In the genomic region with DNA sequence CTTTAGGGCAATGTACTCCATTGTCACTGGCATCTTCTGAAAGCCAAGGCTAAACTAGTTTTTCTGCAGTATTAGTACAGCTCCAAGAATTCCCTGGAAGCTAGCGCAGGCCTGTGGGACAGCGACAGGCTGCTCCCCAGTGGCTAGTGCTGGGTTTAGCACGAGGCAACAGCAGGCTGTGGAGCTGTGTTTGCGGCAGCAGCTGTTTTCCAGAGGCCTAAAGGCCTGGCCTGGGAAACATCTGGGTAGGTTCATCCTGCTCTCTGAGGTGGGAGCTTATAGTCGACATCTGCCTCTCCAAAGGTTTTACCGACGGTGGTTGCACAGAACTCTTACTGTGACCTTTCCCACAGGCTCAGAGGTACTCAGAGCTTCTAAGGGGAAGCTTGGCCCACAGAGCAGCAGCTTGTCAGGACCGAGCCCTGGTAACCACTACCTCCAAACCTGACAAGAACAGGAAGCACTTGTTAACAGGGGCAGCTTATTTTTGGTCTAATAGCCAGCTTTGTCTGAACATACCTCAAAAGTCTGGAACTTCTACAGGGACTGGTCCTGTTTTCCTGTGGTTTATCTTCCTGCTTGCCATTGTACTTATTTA, we compare ENCODE assay signal across 8 cellular contexts. TPM values are rescaled to one million over a fixed set of nuclear protein-coding genes. Genes with fewer than 3 reads are reported as not detected.
DNase-seq lines count a peak whose midpoint lies in the region; ATAC-seq and TF ChIP-seq lines count a peak whose summit lies in the region.

No MANE protein-coding gene starts in this region.

- H2BK5ac ChIP-seq in neuronal stem cell (ENCODE audit: low read length), result no peak overlapping the region

- no peak overlapping the region for H3K18ac ChIP-seq in neuronal stem cell (ENCODE audit: low read length)

- H2AK5ac ChIP-seq in neuronal stem cell (ENCODE audit: low read depth, low read length), result no peak overlapping the region

- H3K4me2 ChIP-seq in neuronal stem cell (ENCODE audit: insufficient read depth, low read length, poor library complexity, severe bottlenecking), result no peak overlapping the region

- no peaks in the 10 kb centered on the region for H3K79me1 ChIP-seq in neuronal stem cell (ENCODE audit: low read depth, low read length)

- no peak overlapping the region for H4K91ac ChIP-seq in neuronal stem cell (ENCODE audit: low read depth, low read length, poor library complexity)

- peak; percentile 33 for DNase-seq in activated T-cell treated with anti-CD3 and anti-CD28 coated beads, Interleukin-2, amount 50 U/mL, for 24 hours
- DNase-seq in activated T-cell treated with anti-CD3 and anti-CD28 coated beads, Interleukin-2, amount 50 U/mL, for 48 hours, result no peak
- DNase-seq in right cardiac atrium, result no peak
- DNase-seq in superior temporal gyrus (ENCODE audit: extremely low spot score), result peak; percentile 76
- DNase-seq in neuronal stem cell (ENCODE audit: low spot score), result no peak
- no peak for DNase-seq in aorta
- DNase-seq in NAMALWA (ENCODE audit: low spot score), result no peak

- 42% methylated on average over 8 of the region's 8 CpGs for WGBS in right cardiac atrium
- WGBS in neuronal stem cell (ENCODE audit: extremely low coverage in 2 of 2, insufficient read length in 2 of 2, insufficient replicate concordance in 1 of 2), 2 donors, result no CpG with 5 or more reads among the region's 8 CpGs
- WGBS in aorta, 2 donors, result 34 to 39% methylated on average over 8 of the region's 8 CpGs

- no peak overlapping the region for H3K4ac ChIP-seq in neuronal stem cell (ENCODE audit: low read length)

- H3K9ac ChIP-seq in neuronal stem cell (ENCODE audit: low read depth, low read length, poor library complexity), result no peak overlapping the region

- H2BK15ac ChIP-seq in neuronal stem cell (ENCODE audit: low read length), result no peak overlapping the region

- H2BK120ac ChIP-seq in neuronal stem cell (ENCODE audit: low read depth, low read length), result no peak overlapping the region

- H4K8ac ChIP-seq in neuronal stem cell (ENCODE audit: low read depth, low read length), result no peak overlapping the region

- ATAC-seq in right cardiac atrium, result peak; percentile 38 to 50
- no peak for ATAC-seq in aorta (ENCODE audit: low FRiP score)

- H3K4me3 ChIP-seq in WI38 (ENCODE audit: low read depth, low read length) (no peak overlapping the region), right cardiac atrium (ENCODE audit: low read length) (no peak overlapping the region), neuronal stem cell (ENCODE audit: low read length in 2 of 2) (no peak overlapping the region), aorta (ENCODE audit: low read length in 2 of 2) (no peak overlapping the region)

- peaks cover 45% of the 10 kb centered on the region for H3K36me3 Mint-ChIP-seq in activated T-cell treated with anti-CD3 and anti-CD28 coated beads, Interleukin-2, amount 50 U/mL, for 24 hours (ENCODE audit: low read depth)

- H3K4me3 Mint-ChIP-seq in activated T-cell treated with anti-CD3 and anti-CD28 coated beads, Interleukin-2, amount 50 U/mL, for 24 hours, result no peak overlapping the region

- intact Hi-C loops in right cardiac atrium (cut with DNase I), result no loop called here
- intact Hi-C loops in aorta (cut with DNase I), result no loop called here

- TF ChIP-seq CTCF in WI38 (IDR thresholded peaks at IDR 0.05; ENCODE audit: low read depth, low read length), result peak; percentile 40

- no peak overlapping the region for H3K14ac ChIP-seq in neuronal stem cell (ENCODE audit: low read length)

- H3K27me3 ChIP-seq in right cardiac atrium (ENCODE audit: control insufficient read depth, insufficient read depth), result no peaks in the 10 kb centered on the region
- no peaks in the 10 kb centered on the region for H3K27me3 ChIP-seq in neuronal stem cell (ENCODE audit: control insufficient read depth in 3 of 3, insufficient read depth in 3 of 3, low read depth in 1 of 3, low read length in 3 of 3)
- H3K27me3 ChIP-seq in aorta (ENCODE audit: control insufficient read depth in 1 of 2, insufficient read depth in 2 of 2, low read length in 1 of 2), result no peaks in the 10 kb centered on the region

- no peaks in the 10 kb centered on the region for H3K9me3 ChIP-seq in right cardiac atrium (ENCODE audit: control insufficient read depth, low read length)
- H3K9me3 ChIP-seq in neuronal stem cell (replicated peaks in 1 of 2; ENCODE audit: control insufficient read depth in 2 of 2, insufficient read depth in 1 of 2, low read depth in 1 of 2, low read length in 2 of 2), result no peaks in the 10 kb centered on the region
- no peaks in the 10 kb centered on the region for H3K9me3 ChIP-seq in aorta (ENCODE audit: control insufficient read depth, low read length)

- H3K23ac ChIP-seq in neuronal stem cell (ENCODE audit: low read depth, low read length, poor library complexity), result no peak overlapping the region

- H3K36me3 ChIP-seq in neuronal stem cell (replicated peaks in 1 of 2; ENCODE audit: control insufficient read depth in 2 of 2, insufficient read depth in 2 of 2, low read length in 2 of 2), result peaks cover 10 to 44% of the 10 kb centered on the region in 2 donors
- peaks cover 3 to 15% of the 10 kb centered on the region in 2 donors for H3K36me3 ChIP-seq in aorta (ENCODE audit: control insufficient read depth in 1 of 2, insufficient read depth in 2 of 2, low read length in 1 of 2)

- H2BK12ac ChIP-seq in neuronal stem cell (ENCODE audit: low read length), result no peak overlapping the region

- H3K27me3 Mint-ChIP-seq in activated T-cell treated with anti-CD3 and anti-CD28 coated beads, Interleukin-2, amount 50 U/mL, for 24 hours, result no peaks in the 10 kb centered on the region

- H3K9me3 Mint-ChIP-seq in activated T-cell treated with anti-CD3 and anti-CD28 coated beads, Interleukin-2, amount 50 U/mL, for 24 hours, result no peaks in the 10 kb centered on the region

- H3K27ac Mint-ChIP-seq in activated T-cell treated with anti-CD3 and anti-CD28 coated beads, Interleukin-2, amount 50 U/mL, for 24 hours, result peak overlapping the region; percentile 51

- no peak overlapping the region for H2AFZ ChIP-seq in neuronal stem cell (ENCODE audit: low read length)

- H3K4me1 Mint-ChIP-seq in activated T-cell treated with anti-CD3 and anti-CD28 coated beads, Interleukin-2, amount 50 U/mL, for 24 hours (ENCODE audit: low read depth), result no peaks in the 10 kb centered on the region

- no peaks in the 10 kb centered on the region for H3K4me1 ChIP-seq in right cardiac atrium (ENCODE audit: control insufficient read depth, insufficient read depth, low read length)
- peaks cover 5 to 8% of the 10 kb centered on the region in 2 donors for H3K4me1 ChIP-seq in neuronal stem cell (ENCODE audit: control insufficient read depth in 2 of 2, insufficient read depth in 1 of 2, low read depth in 1 of 2, low read length in 2 of 2)
- no peaks in the 10 kb centered on the region for H3K4me1 ChIP-seq in aorta (ENCODE audit: control insufficient read depth in 1 of 2, insufficient read depth in 2 of 2, low read length in 2 of 2)

- H3K27ac ChIP-seq in right cardiac atrium (ENCODE audit: low read length) (no peak overlapping the region), neuronal stem cell (replicated peaks; ENCODE audit: low read length) (no peak overlapping the region), aorta (ENCODE audit: low read depth in 1 of 2, low read length in 2 of 2) (peak overlapping the region in 1 of 2 donors; percentile 33)

RNA-seq across cellular contexts. Expression of a gene that starts 17.2 kb away (rescaled TPM):
- total RNA-seq in right cardiac atrium (10 to 100 TPM; 15.6 to 20.1 (median 17.8) TPM), aorta (10 to 100 TPM; 31.3 to 36.0 TPM)
- polyA plus RNA-seq in right cardiac atrium (13.1 TPM), aorta (10 to 100 TPM in 1 of 2 donors, 1 to 10 TPM in 1; 7.6 to 18.8 TPM)
- polyA plus RNA-seq in neuronal stem cell (2013, experiment 1 of 2), result 6.9 TPM
- polyA plus RNA-seq in neuronal stem cell (2013, experiment 2 of 2), result 7.4 TPM

RNA-seq across cellular contexts. Expression of a gene that starts 55.4 kb away (rescaled TPM):
- total RNA-seq in right cardiac atrium (under 1 TPM; 0.08 to 0.47 (median 0.23) TPM), aorta (under 1 TPM; 0.58 to 0.96 TPM)
- polyA plus RNA-seq in right cardiac atrium (0.07 TPM), aorta (under 1 TPM; 0.28 to 0.38 TPM)
- 22.5 TPM for polyA plus RNA-seq in neuronal stem cell (2013, experiment 1 of 2)
- 22.8 TPM for polyA plus RNA-seq in neuronal stem cell (2013, experiment 2 of 2)

RNA-seq across cellular contexts. Expression of a gene that starts 55.6 kb away (rescaled TPM):
- total RNA-seq in right cardiac atrium (10 to 100 TPM; 18.0 to 26.3 (median 23.6) TPM), aorta (10 to 100 TPM; 34.7 to 36.2 TPM)
- polyA plus RNA-seq in right cardiac atrium (9.2 TPM), aorta (10 to 100 TPM; 15.2 to 20.7 TPM)
- polyA plus RNA-seq in neuronal stem cell (2013, experiment 1 of 2), result 49.0 TPM
- polyA plus RNA-seq in neuronal stem cell (2013, experiment 2 of 2), result 48.1 TPM

Comparison
In these comparisons a context has a peak if more than half of its experiments do, and no peak if none do; other contexts are left out.
1. DNase-seq: peak in activated T-cell treated with anti-CD3 and anti-CD28 coated beads, Interleukin-2, amount 50 U/mL, for 24 hours (single experiment) and superior temporal gyrus (single experiment); none in activated T-cell treated with anti-CD3 and anti-CD28 coated beads, Interleukin-2, amount 50 U/mL, for 48 hours (0 of 2), right cardiac atrium (0 of 3), neuronal stem cell (single experiment), aorta (0 of 2) and NAMALWA (single experiment).